In the genomic region with DNA sequence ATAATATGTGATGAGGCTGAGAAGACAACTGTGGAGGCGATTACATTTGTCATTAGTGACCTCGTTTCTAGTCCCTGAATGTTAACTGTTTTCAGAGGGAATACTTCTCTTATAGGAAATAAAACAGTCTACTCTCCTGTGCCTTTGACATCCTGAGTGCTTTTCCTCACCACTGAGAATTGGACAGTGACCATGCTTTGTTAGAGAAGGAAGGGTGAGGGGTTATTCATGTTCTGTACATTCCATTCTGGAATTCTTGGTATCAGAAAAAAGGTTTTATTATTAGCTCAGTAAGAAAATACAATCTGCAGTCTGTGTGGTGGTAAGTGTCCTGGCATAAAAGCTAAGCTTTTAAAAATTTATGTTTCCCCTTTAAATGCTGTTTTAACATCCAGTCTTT, we compare ENCODE assay signal across 25 cellular contexts. TPM values are rescaled to one million over a fixed set of nuclear protein-coding genes. Genes with fewer than 3 reads are reported as not detected.
A peak's percentile ranks its signal among the peaks of the same experiment; 100 is the strongest.
DNase-seq lines count a peak whose midpoint lies in the region; ATAC-seq and TF ChIP-seq lines count a peak whose summit lies in the region.
"Had no signal": no experiment of that assay in that cellular context is flagged by ENCODE, and none has a peak within 500 bp of the region (broad histone marks: within the 10 kb centered on the region; RNA-seq: fewer than 3 reads in every experiment).

No MANE protein-coding gene starts in this region.

- no peak overlapping the region for H3K27ac Mint-ChIP-seq in activated naive CD8-positive, alpha-beta T cell treated with anti-CD3 and anti-CD28 coated beads for 36 hours
- H3K27ac Mint-ChIP-seq: activated CD8-positive, alpha-beta T cell treated with anti-CD3 and anti-CD28 coated beads, Interleukin-2, amount 10 ng/mL, durations not matched to agents 7 days and 5 days; activated naive CD4-positive, alpha-beta T cell treated with anti-CD3 and anti-CD28 coated beads, Interleukin-2, amount 10 ng/mL, durations not matched to agents 7 days and 5 days; activated T-cell treated with anti-CD3 and anti-CD28 coated beads, Interleukin-2, amount 50 U/mL, for 24 hours; HFFc6; natural killer cell treated with Interleukin-12 subunit alpha and Interleukin-12 subunit beta and Interleukin-15 and Interleukin-18, amount 100 ng/mL, for 72 hours had no signal

- H3K4me3 ChIP-seq in astrocyte of the spinal cord (ENCODE audit: low read depth, low read length): no peak overlapping the region
- no peak overlapping the region for H3K4me3 ChIP-seq in skeletal muscle cell (ENCODE audit: low read depth, low read length)
- H3K4me3 ChIP-seq in upper lobe of right lung: no peak overlapping the region
- H3K4me3 ChIP-seq: body of pancreas, coronary artery, smooth muscle cell had no signal

- peaks cover 9% of the 10 kb centered on the region for H3K4me1 ChIP-seq in upper lobe of right lung

- H3K36me3 Mint-ChIP-seq in activated naive CD8-positive, alpha-beta T cell treated with anti-CD3 and anti-CD28 coated beads for 36 hours: no peaks in the 10 kb centered on the region
- H3K36me3 Mint-ChIP-seq: activated naive CD4-positive, alpha-beta T cell treated with anti-CD3 and anti-CD28 coated beads, Interleukin-2, amount 10 ng/mL, durations not matched to agents 7 days and 5 days; natural killer cell treated with Interleukin-12 subunit alpha and Interleukin-12 subunit beta and Interleukin-15 and Interleukin-18, amount 100 ng/mL, for 72 hours had no signal

- peaks cover 33% of the 10 kb centered on the region for H3K27me3 Mint-ChIP-seq in activated naive CD8-positive, alpha-beta T cell treated with anti-CD3 and anti-CD28 coated beads for 36 hours

- peaks cover 7% of the 10 kb centered on the region for H3K9me3 Mint-ChIP-seq in activated naive CD8-positive, alpha-beta T cell treated with anti-CD3 and anti-CD28 coated beads for 36 hours
- H3K9me3 Mint-ChIP-seq: activated naive CD4-positive, alpha-beta T cell treated with anti-CD3 and anti-CD28 coated beads, Interleukin-2, amount 10 ng/mL, durations not matched to agents 7 days and 5 days; HFFc6 had no signal

- no peak overlapping the region for H3K27ac ChIP-seq in upper lobe of right lung
- H3K27ac ChIP-seq: body of pancreas, coronary artery had no signal

- H3K9me3 ChIP-seq in upper lobe of right lung: no peaks in the 10 kb centered on the region
- H3K9me3 ChIP-seq: body of pancreas had no signal

- ATAC-seq in upper lobe of right lung: no peak
- ATAC-seq: activated CD8-positive, alpha-beta T cell treated with anti-CD3 and anti-CD28 coated beads, Interleukin-2, amount 10 ng/mL, durations not matched to agents 7 days and 5 days; body of pancreas; HepG2; natural killer cell treated with Interleukin-12 subunit alpha and Interleukin-12 subunit beta and Interleukin-15 and Interleukin-18, amount 100 ng/mL, for 72 hours; stimulated activated naive CD8-positive, alpha-beta T cell treated with anti-CD3 and anti-CD28 coated beads, Interleukin-15, Interleukin-2, amounts not matched to agents 100 U/mL and 50 U/mL, for 24 hours had no signal

- DNase-seq in GM04503 (ENCODE audit: low read depth): peak; percentile 16
- peak; percentile 45 for DNase-seq in astrocyte of the spinal cord (ENCODE audit: low read depth, low spot score)
- DNase-seq in glomerular visceral epithelial cell (ENCODE audit: extremely low spot score): peak; percentile 9
- DNase-seq in skeletal muscle cell (ENCODE audit: low read depth): peak; percentile 22
- no peak for DNase-seq in activated naive CD8-positive, alpha-beta T cell treated with anti-CD3 and anti-CD28 coated beads for 36 hours
- DNase-seq in upper lobe of right lung: no peak
- no peak for DNase-seq in NCI-H345 treated with DMSO at 0.1 percent for 48 hours (lab: John Stamatoyannopoulos, UW; ENCODE audit: unreplicated experiment)
- no peak for DNase-seq in putamen (ENCODE audit: low spot score)
- DNase-seq: activated CD4-positive, CD25-positive, alpha-beta regulatory T cell treated with anti-CD3 and anti-CD28 coated beads, Interleukin-2, amount 50 U/mL, for 72 hours; activated CD8-positive, alpha-beta T cell treated with anti-CD3 and anti-CD28 coated beads, Interleukin-2, amount 10 ng/mL, durations not matched to agents 7 days and 5 days; activated naive CD4-positive, alpha-beta T cell treated with anti-CD3 and anti-CD28 coated beads, Interleukin-2, amount 10 ng/mL, durations not matched to agents 7 days and 5 days; activated T-cell treated with anti-CD3 and anti-CD28 coated beads, Interleukin-2, amount 50 U/mL, for 24 hours; AML-193; body of pancreas; HFFc6; mesendoderm; NCI-H1436; NCI-H526 treated with DMSO at 0.1 percent for 48 hours; stimulated activated CD4-positive, alpha-beta T cell treated with anti-CD3 and anti-CD28 coated beads, Interleukin-4, amount 100 ng/mL, for 1 hour; stimulated activated naive CD8-positive, alpha-beta T cell treated with anti-CD3 and anti-CD28 coated beads, Interleukin-15, Interleukin-2, amounts not matched to agents 100 U/mL and 50 U/mL, for 24 hours; trophoblast cell had no signal

- H3K4me3 Mint-ChIP-seq in activated naive CD8-positive, alpha-beta T cell treated with anti-CD3 and anti-CD28 coated beads for 36 hours: no peak overlapping the region
- H3K4me3 Mint-ChIP-seq: activated CD8-positive, alpha-beta T cell treated with anti-CD3 and anti-CD28 coated beads, Interleukin-2, amount 10 ng/mL, durations not matched to agents 7 days and 5 days; activated naive CD4-positive, alpha-beta T cell treated with anti-CD3 and anti-CD28 coated beads, Interleukin-2, amount 10 ng/mL, durations not matched to agents 7 days and 5 days; activated T-cell treated with anti-CD3 and anti-CD28 coated beads, Interleukin-2, amount 50 U/mL, for 24 hours; HFFc6; natural killer cell treated with Interleukin-12 subunit alpha and Interleukin-12 subunit beta and Interleukin-15 and Interleukin-18, amount 100 ng/mL, for 72 hours had no signal

- intact Hi-C loops in upper lobe of right lung (cut with DNase I): no loop called here

- in situ Hi-C loops in astrocyte of the spinal cord (cut with HindIII; ENCODE audit: low sequenced_read_pairs): no loop called here

- H3K27me3 ChIP-seq in upper lobe of right lung: no peaks in the 10 kb centered on the region
- H3K27me3 ChIP-seq: body of pancreas had no signal

- no peaks in the 10 kb centered on the region for H3K4me1 Mint-ChIP-seq in activated naive CD8-positive, alpha-beta T cell treated with anti-CD3 and anti-CD28 coated beads for 36 hours
- H3K4me1 Mint-ChIP-seq: activated naive CD4-positive, alpha-beta T cell treated with anti-CD3 and anti-CD28 coated beads, Interleukin-2, amount 10 ng/mL, durations not matched to agents 7 days and 5 days had no signal

- H3K36me3 ChIP-seq in upper lobe of right lung: no peaks in the 10 kb centered on the region

- TF ChIP-seq CTCF in astrocyte of the spinal cord (IDR thresholded peaks at IDR 0.05; ENCODE audit: low read depth, low read length): no peak
- TF ChIP-seq CTCF in upper lobe of right lung (IDR thresholded peaks at IDR 0.05): no peak

RNA-seq across cellular contexts. Expression of gene PARD3B, which starts 58.8 kb away (rescaled TPM):
- 1 to 10 TPM in 1 of 2 experiments, under 1 TPM in 1; 0.49 to 1.1 TPM for total RNA-seq in activated naive CD8-positive, alpha-beta T cell treated with anti-CD3 and anti-CD28 coated beads for 36 hours
- 32.5 TPM for total RNA-seq in upper lobe of right lung

Comparison
In these comparisons a context has a peak if more than half of its experiments do, and no peak if none do; other contexts are left out.
1. DNase-seq: peak in GM04503 (single experiment), astrocyte of the spinal cord (single experiment), glomerular visceral epithelial cell (single experiment) and skeletal muscle cell (single experiment); none in activated naive CD8-positive, alpha-beta T cell treated with anti-CD3 and anti-CD28 coated beads for 36 hours (single experiment), upper lobe of right lung (single experiment), NCI-H345 treated with DMSO at 0.1 percent for 48 hours (single experiment) and putamen (single experiment).
2. RNA of gene PARD3B, which starts 58.8 kb away (total RNA-seq): 32.5 TPM in upper lobe of right lung (single experiment); 0.49 to 1.1 TPM in activated naive CD8-positive, alpha-beta T cell treated with anti-CD3 and anti-CD28 coated beads for 36 hours; every median in the first group is over 10 times any median in the second.